ENCODE assay signal across 16 cellular contexts in genomic region chr16:56370185-56370584, GRCh38. TPM values are rescaled to one million over a fixed set of nuclear protein-coding genes. Genes with fewer than 3 reads are reported as not detected.
DNase-seq lines count a peak whose midpoint lies in the region; ATAC-seq and TF ChIP-seq lines count a peak whose summit lies in the region.
"Had no signal": no experiment of that assay in that cellular context is flagged by ENCODE, and none has a peak within 500 bp of the region (broad histone marks: within the 10 kb centered on the region; RNA-seq: fewer than 3 reads in every experiment).

No MANE protein-coding gene starts in this region.

- H3K36me3 ChIP-seq in parathyroid adenoma (ENCODE audit: control insufficient read depth, insufficient read depth, low read length) = no peaks in the 10 kb centered on the region

- H3K4me3 ChIP-seq in parathyroid adenoma (ENCODE audit: low read depth, low read length) = peak overlapping the region; percentile 36

- no peak overlapping the region for H3K4me3 Mint-ChIP-seq in Calu3 (ENCODE audit: low read depth, unreplicated experiment)
- H3K4me3 Mint-ChIP-seq in effector memory CD8-positive, alpha-beta T cell = no peak overlapping the region

- H3K27me3 Mint-ChIP-seq in Calu3 (ENCODE audit: unreplicated experiment) = no peaks in the 10 kb centered on the region
- no peaks in the 10 kb centered on the region for H3K27me3 Mint-ChIP-seq in effector memory CD8-positive, alpha-beta T cell

- H3K27ac Mint-ChIP-seq in Calu3 (ENCODE audit: unreplicated experiment) = peak overlapping the region; percentile 21
- no peak overlapping the region for H3K27ac Mint-ChIP-seq in effector memory CD8-positive, alpha-beta T cell

- H3K27ac ChIP-seq in parathyroid adenoma = peak overlapping the region; percentile 82

- H3K9ac ChIP-seq in parathyroid adenoma = no peak overlapping the region

- no TSS peak for BruUV-seq in Calu3 (replicated peaks; lab: Mats Ljungman, UMichigan)

- H3K4me1 ChIP-seq in parathyroid adenoma = peaks cover 46% of the 10 kb centered on the region

- CTCF ChIA-PET in Calu3 (lab: Charles Lee) = interaction anchor here (0.6 to 1.8 kb wide), 4 partner anchors 13 to 332 kb away, joined by 3 to 8 read pairs (median 5); no protein-coding TSS in a partner anchor

- peaks cover 13% of the 10 kb centered on the region for H3K36me3 Mint-ChIP-seq in Calu3 (ENCODE audit: insufficient read depth, unreplicated experiment)
- peaks cover 36% of the 10 kb centered on the region for H3K36me3 Mint-ChIP-seq in effector memory CD8-positive, alpha-beta T cell (ENCODE audit: insufficient read depth)

- no peaks in the 10 kb centered on the region for H3K9me3 ChIP-seq in parathyroid adenoma (ENCODE audit: control insufficient read depth, low read length)
- H3K9me3 ChIP-seq: BE2C had no signal

- DNase-seq in Calu3 (no peak), RPMI7951 (ENCODE audit: low read depth) (peak; percentile 22), fibroblast of peridontal ligament (ENCODE audit: extremely low read depth) (peak; percentile 78), DMS114 treated with DMSO at 0.1 percent for 48 hours (lab: John Stamatoyannopoulos, UW; ENCODE audit: unreplicated experiment) (no peak), NCI-H524 treated with DMSO at 0.1 percent for 48 hours (lab: John Stamatoyannopoulos, UW) (no peak)
- DNase-seq in effector memory CD8-positive, alpha-beta T cell = no peak
- DNase-seq: activated effector memory CD4-positive, alpha-beta T cell treated with anti-CD3 and anti-CD28 coated beads, Interleukin-2, amount 50 U/mL, for 16 hours; aorta; BE2C; GOT3; head of caudate nucleus; NCI-H2081; nucleus accumbens; stimulated activated CD4-positive, alpha-beta T cell treated with anti-CD3 and anti-CD28 coated beads, Interleukin-2, amount 100 ng/mL, for 48 hours; substantia nigra had no signal

- TF ChIP-seq CTCF in Calu3 (IDR thresholded peaks at IDR 0.05; ENCODE audit: unreplicated experiment) (no peak), parathyroid adenoma (IDR thresholded peaks at IDR 0.05) (no peak)

- H2AFZ ChIP-seq in parathyroid adenoma = no peak overlapping the region

- H3K4me2 ChIP-seq in parathyroid adenoma (ENCODE audit: low read length) = peak overlapping the region; percentile 57

- H3K4me1 Mint-ChIP-seq in Calu3 (ENCODE audit: low read depth, unreplicated experiment) = peaks cover 38% of the 10 kb centered on the region
- H3K4me1 Mint-ChIP-seq in effector memory CD8-positive, alpha-beta T cell (ENCODE audit: low read depth in 2 of 2) = peaks cover 6 to 10% of the 10 kb centered on the region in 2 donors

- no peaks in the 10 kb centered on the region for H3K27me3 ChIP-seq in parathyroid adenoma (ENCODE audit: control insufficient read depth, insufficient read depth, low read length)
- H3K27me3 ChIP-seq: BE2C had no signal

- no peaks in the 10 kb centered on the region for H3K9me3 Mint-ChIP-seq in Calu3 (ENCODE audit: low read depth, unreplicated experiment)
- H3K9me3 Mint-ChIP-seq in effector memory CD8-positive, alpha-beta T cell = no peaks in the 10 kb centered on the region

- ATAC-seq in effector memory CD8-positive, alpha-beta T cell (replicated peaks) = no peak

- intact Hi-C loops in Calu3 (cut with micrococcal nuclease; ENCODE audit: unreplicated experiment) = loop anchor here (5.0 kb wide), 1 partner anchor 52 kb away; no protein-coding TSS in a partner anchor

- H3K79me2 ChIP-seq in parathyroid adenoma = peaks cover 13% of the 10 kb centered on the region

RNA-seq across cellular contexts. Expression of gene AMFR, which starts 55.2 kb away (rescaled TPM):
- 108 and 116 TPM in 2 replicates for total RNA-seq in Calu3 (2022)
- 100.0 and 105 TPM in 2 replicates for total RNA-seq in RPMI7951 (2014; rRNA removed; shearing (Covaris generic))

Comparison
In these comparisons a context has a peak if more than half of its experiments do, and no peak if none do; other contexts are left out.
1. DNase-seq: peak in RPMI7951 (single experiment) and fibroblast of peridontal ligament (single experiment); none in Calu3 (single experiment), DMS114 treated with DMSO at 0.1 percent for 48 hours (single experiment), effector memory CD8-positive, alpha-beta T cell (0 of 3) and NCI-H524 treated with DMSO at 0.1 percent for 48 hours (single experiment).